Comparison of ENCODE assay signal across 8 cellular contexts in genomic region chr17:29115906-29116651, GRCh38.
DNase-seq lines count a peak whose midpoint lies in the region; ATAC-seq lines count a peak whose summit lies in the region.

No MANE protein-coding gene starts in this region.

- DNase-seq in AML-193 (lab: John Stamatoyannopoulos, UW) = peak; percentile 28 to 39
- peak; percentile 64 for DNase-seq in H4 (ENCODE audit: low spot score)
- peak; percentile 48 for DNase-seq in NCI-H526 treated with DMSO at 0.1 percent for 48 hours (lab: John Stamatoyannopoulos, UW)
- DNase-seq in activated T-cell treated with anti-CD3 and anti-CD28 coated beads for 24 hours (ENCODE audit: low read depth) = peak; percentile 47
- peak in 25 of 42 donors; percentile 40 to 81 (median 58) for DNase-seq in head of caudate nucleus
- peak; percentile 73 for DNase-seq in stimulated activated CD8-positive, alpha-beta memory T cell treated with anti-CD3 and anti-CD28 coated beads, Interleukin-4, amount 100 ng/mL, for 48 hours

- intact Hi-C loops in head of caudate nucleus (cut with DNase I) = no loop called here

- ATAC-seq in HG03135 (IDR thresholded peaks at IDR 0.05; ENCODE audit: unreplicated experiment) (no peak), GM19351 (IDR thresholded peaks at IDR 0.05; ENCODE audit: unreplicated experiment) (no peak)
